ENCODE assay signal across 8 cellular contexts in genomic region chr3:12869025-12869695, GRCh38. TPM values are rescaled to one million over a fixed set of nuclear protein-coding genes. Genes with fewer than 3 reads are reported as not detected.
A peak's percentile ranks its signal among the peaks of the same experiment; 100 is the strongest.
DNase-seq lines count a peak whose midpoint lies in the region; ATAC-seq and FAIRE-seq lines count a peak whose summit lies in the region.

No MANE protein-coding gene starts in this region.

- no peaks in the 10 kb centered on the region for H3K9me3 ChIP-seq in small intestine (ENCODE audit: control insufficient read depth, low read depth)

- DNase-seq in activated CD4-positive, alpha-beta T cell treated with anti-CD3 and anti-CD28 coated beads, Interleukin-2, amount 50 U/mL, for 48 hours = peak; percentile 49 to 62
- DNase-seq in Right ventricle myocardium superior (peak; percentile 69), small intestine (peak; percentile 26), UCSD-AML1 (lab: John Stamatoyannopoulos, UW; ENCODE audit: unreplicated experiment) (no peak)

- ATAC-seq in GM19025 (IDR thresholded peaks at IDR 0.05; ENCODE audit: low read depth, unreplicated experiment) (peak; percentile 49), HG02981 (IDR thresholded peaks at IDR 0.05; ENCODE audit: unreplicated experiment) (peak; percentile 46), Right ventricle myocardium superior (ENCODE audit: poor library complexity) (peak; percentile 80), GM19035 (IDR thresholded peaks at IDR 0.05; ENCODE audit: unreplicated experiment) (no peak), HG02938 (IDR thresholded peaks at IDR 0.05; ENCODE audit: unreplicated experiment) (no peak)

- 10 to 12% (median 11%) methylated on average over 22 to 28 of the region's 28 CpGs for WGBS in small intestine, 3 donors

- no peak for FAIRE-seq in small intestine (lab: Jason Lieb, UNC)

- no peaks in the 10 kb centered on the region for H3K27me3 ChIP-seq in small intestine (ENCODE audit: control insufficient read depth in 2 of 2, insufficient read depth in 2 of 2, low read length in 2 of 2)

- no peaks in the 10 kb centered on the region for H3K4me1 ChIP-seq in small intestine (ENCODE audit: control insufficient read depth in 2 of 2, insufficient read depth in 1 of 2, low read depth in 1 of 2, low read length in 1 of 2)

- H3K27ac ChIP-seq in small intestine (ENCODE audit: low read depth in 1 of 2, low read length in 1 of 2) = no peak overlapping the region

- H3K36me3 ChIP-seq in small intestine (ENCODE audit: control insufficient read depth in 2 of 2, insufficient read depth in 2 of 2, low read length in 2 of 2) = no peaks in the 10 kb centered on the region

- intact Hi-C loops in Right ventricle myocardium superior (cut with DNase I) = loop anchor here (2.0 to 5.0 kb wide), 2 partner anchors 22 to 128 kb away; no protein-coding TSS in a partner anchor

- H3K4me3 ChIP-seq in small intestine (ENCODE audit: low read depth in 1 of 2, low read length in 2 of 2) = peak overlapping the region in 1 of 2 donors; percentile 33

RNA-seq across cellular contexts. Expression of gene RPL32, which starts 27.8 kb away (rescaled TPM):
- total RNA-seq in Right ventricle myocardium superior = 868 TPM
- polyA plus RNA-seq in small intestine = 1,000 to 10,000 TPM; 1,296 to 2,718 (median 2,379) TPM

Comparison
In these comparisons a context has a peak if more than half of its experiments do, and no peak if none do; other contexts are left out.
1. ATAC-seq: peak in GM19025 (single experiment), HG02981 (single experiment) and Right ventricle myocardium superior (single experiment); none in GM19035 (single experiment) and HG02938 (single experiment).